ENCODE assay signal across 1 cellular context in genomic region chr10:35690534-35690933, GRCh38.
TF ChIP-seq lines count a peak whose summit lies in the region.

No MANE protein-coding gene starts in this region.

TF ChIP-seq in liver, 16 proteins besides CTCF, POLR2A, EP300 and RAD21 (continued from another document):
- TF ChIP-seq REST (IDR thresholded peaks at IDR 0.05): no peak
- TF ChIP-seq MAX (IDR thresholded peaks at IDR 0.05): no peak
- TF ChIP-seq JUND (IDR thresholded peaks at IDR 0.05): no peak
- TF ChIP-seq NR2F2 (IDR thresholded peaks at IDR 0.05): no peak
- no peak for TF ChIP-seq EGR1 (IDR thresholded peaks at IDR 0.05; ENCODE audit: low read depth in 2 of 2)
- peak; percentile 36 for TF ChIP-seq FOXA2 (IDR thresholded peaks at IDR 0.05)
- no peak for TF ChIP-seq FOXA1 (IDR thresholded peaks at IDR 0.05)
- no peak for TF ChIP-seq ATF3 (IDR thresholded peaks at IDR 0.05)
- no peak for TF ChIP-seq RXRA (IDR thresholded peaks at IDR 0.05)
- peak in 1 of 2 donors; percentile 28 for TF ChIP-seq GABPA (IDR thresholded peaks at IDR 0.05 in 1 of 2, conservative IDR thresholded peaks at IDR 0.05 in 1 of 2)
- TF ChIP-seq TAF1 (conservative IDR thresholded peaks at IDR 0.05): no peak
- no peak for TF ChIP-seq HNF4A (conservative IDR thresholded peaks at IDR 0.05)
- no peak for TF ChIP-seq SP1 (IDR thresholded peaks at IDR 0.05)
